1 cellular context compared by ENCODE assay signal in genomic region chr14:87483651-87484260, GRCh38.
TF ChIP-seq lines count a peak whose summit lies in the region.

No MANE protein-coding gene starts in this region.

TF ChIP-seq in GM12878, 131 proteins besides CTCF, POLR2A, EP300 and RAD21 (continued from another document):
- TF ChIP-seq CHD2 (IDR thresholded peaks at IDR 0.05; ENCODE audit: borderline replicate concordance, low read depth, low read length) = no peak
- no peak for TF ChIP-seq ESRRA (IDR thresholded peaks at IDR 0.05; ENCODE audit: low read length)
- no peak for TF ChIP-seq USF2 (IDR thresholded peaks at IDR 0.05; ENCODE audit: borderline replicate concordance, low read depth, low read length)
- no peak for TF ChIP-seq SIN3A (IDR thresholded peaks at IDR 0.05; ENCODE audit: low read depth, low read length)
- TF ChIP-seq CHD4 (IDR thresholded peaks at IDR 0.05) = no peak
- no peak for TF ChIP-seq KLF5 (IDR thresholded peaks at IDR 0.05; ENCODE audit: partially characterized antibody)
- no peak for TF ChIP-seq POLR2AphosphoS2 (IDR thresholded peaks at IDR 0.05; ENCODE audit: low read depth, low read length)
